Comparison of ENCODE assay signal across 7 cellular contexts in genomic region chr5:77630246-77631165, GRCh38. TPM values are rescaled to one million over a fixed set of nuclear protein-coding genes. Genes with fewer than 3 reads are reported as not detected.
DNase-seq lines count a peak whose midpoint lies in the region; ATAC-seq and TF ChIP-seq lines count a peak whose summit lies in the region.

No MANE protein-coding gene starts in this region.

- no TSS peak for BruUV-seq in PC-9 (replicated peaks; lab: Mats Ljungman, UMichigan)

- POLR2A ChIA-PET in PC-9 (lab: Charles Lee; ENCODE audit: unreplicated experiment) = no interaction called here

- H3K27me3 ChIP-seq in PC-9 (ENCODE audit: insufficient read depth, low read depth) (peaks cover 40% of the 10 kb centered on the region), brain microvascular endothelial cell (replicated peaks) (peaks cover 84% of the 10 kb centered on the region), right lobe of liver (peaks cover 9 to 71% of the 10 kb centered on the region in 2 donors)

- H3K9me2 ChIP-seq in PC-9 (ENCODE audit: insufficient read depth) = no peaks in the 10 kb centered on the region

- H3K4me1 Mint-ChIP-seq in stimulated activated naive CD8-positive, alpha-beta T cell treated with anti-CD3 and anti-CD28 coated beads, Interleukin-15, Interleukin-2, amounts not matched to agents 100 ng/mL and 50 ng/mL, for 24 hours (ENCODE audit: low read depth) = peaks cover 26% of the 10 kb centered on the region

- H3K27ac ChIP-seq in PC-9 = no peak overlapping the region
- H3K27ac ChIP-seq in brain microvascular endothelial cell = no peak overlapping the region
- no peak overlapping the region for H3K27ac ChIP-seq in right lobe of liver

- H3F3A ChIP-seq in PC-9 (ENCODE audit: insufficient read depth, low read depth) = no peaks in the 10 kb centered on the region

- H3K9me3 Mint-ChIP-seq in stimulated activated naive CD8-positive, alpha-beta T cell treated with anti-CD3 and anti-CD28 coated beads, Interleukin-15, Interleukin-2, amounts not matched to agents 100 ng/mL and 50 ng/mL, for 24 hours = peaks cover 13% of the 10 kb centered on the region

- H3K36me3 Mint-ChIP-seq in stimulated activated naive CD8-positive, alpha-beta T cell treated with anti-CD3 and anti-CD28 coated beads, Interleukin-15, Interleukin-2, amounts not matched to agents 100 ng/mL and 50 ng/mL, for 24 hours (ENCODE audit: low read depth) = peaks cover 8% of the 10 kb centered on the region

- no peaks in the 10 kb centered on the region for H3K79me2 ChIP-seq in PC-9 (ENCODE audit: low read depth)

- CTCF ChIA-PET in PC-9 (lab: Charles Lee) = interaction anchor here (0.7 kb wide), 1 partner anchor 531 kb away, joined by 4 read pairs; no protein-coding TSS in a partner anchor

- H3K4me1 ChIP-seq in PC-9 (replicated peaks; ENCODE audit: insufficient read depth) (no peaks in the 10 kb centered on the region), right lobe of liver (peaks cover 0 to 13% (median 4%) of the 10 kb centered on the region in 4 donors)

- no peak for TF ChIP-seq POLR2A in right lobe of liver (IDR thresholded peaks at IDR 0.05)

- peak; percentile 82 for ATAC-seq in GM21390 (IDR thresholded peaks at IDR 0.05; ENCODE audit: unreplicated experiment)
- peak; percentile 80 to 86 (median 82) for ATAC-seq in right lobe of liver

- peak overlapping the region; percentile 71 for H3K4me3 Mint-ChIP-seq in stimulated activated naive CD8-positive, alpha-beta T cell treated with anti-CD3 and anti-CD28 coated beads, Interleukin-15, Interleukin-2, amounts not matched to agents 100 ng/mL and 50 ng/mL, for 24 hours

- no peaks in the 10 kb centered on the region for H4K20me1 ChIP-seq in PC-9 (ENCODE audit: insufficient read depth)

- TF ChIP-seq CTCF in GM10266 (IDR thresholded peaks at IDR 0.05; ENCODE audit: control insufficient read depth, insufficient read depth, low read depth, missing control alignments) = peak; percentile 58
- TF ChIP-seq CTCF in PC-9 (conservative IDR thresholded peaks at IDR 0.05) = no peak
- peak; percentile 32 for TF ChIP-seq CTCF in brain microvascular endothelial cell (IDR thresholded peaks at IDR 0.05; ENCODE audit: low read depth, low read length, missing control alignments)
- no peak for TF ChIP-seq CTCF in right lobe of liver (IDR thresholded peaks at IDR 0.05)

- peak overlapping the region; percentile 79 for H3K4me2 ChIP-seq in PC-9

- in situ Hi-C loops in brain microvascular endothelial cell (cut with HindIII; ENCODE audit: low pct_ligation_motif_present, low sequenced_read_pairs) = no loop called here

- H2AFZ ChIP-seq in PC-9 = peak overlapping the region; percentile 79

- H3K27ac Mint-ChIP-seq in stimulated activated naive CD8-positive, alpha-beta T cell treated with anti-CD3 and anti-CD28 coated beads, Interleukin-15, Interleukin-2, amounts not matched to agents 100 ng/mL and 50 ng/mL, for 24 hours = no peak overlapping the region

- WGBS in right lobe of liver (ENCODE audit: insufficient coverage, low coverage, low lambda C conversion rate, missing lambda C conversion rate) = 0% methylated on average over 1 of the region's 78 CpGs

- peaks cover 78% of the 10 kb centered on the region for H3K27me3 Mint-ChIP-seq in stimulated activated naive CD8-positive, alpha-beta T cell treated with anti-CD3 and anti-CD28 coated beads, Interleukin-15, Interleukin-2, amounts not matched to agents 100 ng/mL and 50 ng/mL, for 24 hours

- H3K4me3 ChIP-seq in PC-9 (peak overlapping the region; percentile 54), brain microvascular endothelial cell (ENCODE audit: low read depth, low read length) (peak overlapping the region; percentile 17), right lobe of liver (peak overlapping the region; percentile 6 to 39 (median 27))

- intact Hi-C loops in PC-9 (cut with micrococcal nuclease; ENCODE audit: unreplicated experiment) (no loop called here), right lobe of liver (cut with DNase I) (no loop called here)

- DNase-seq in GM10266 (ENCODE audit: extremely low spot score) (peak; percentile 91), HS-27A (ENCODE audit: low read depth) (peak; percentile 9), PC-9 (peak; percentile 38 to 76), brain microvascular endothelial cell (no peak), right lobe of liver (peak in 2 of 3 donors; percentile 50 to 58)

- H3K9me3 ChIP-seq in PC-9 (ENCODE audit: insufficient read depth, low read depth) (no peaks in the 10 kb centered on the region), right lobe of liver (no peaks in the 10 kb centered on the region)

- H3K36me3 ChIP-seq in PC-9 (ENCODE audit: low read depth) = no peaks in the 10 kb centered on the region
- no peaks in the 10 kb centered on the region for H3K36me3 ChIP-seq in brain microvascular endothelial cell (replicated peaks)
- H3K36me3 ChIP-seq in right lobe of liver = no peaks in the 10 kb centered on the region

RNA-seq across cellular contexts. Expression of gene OTP, which starts 8.0 kb away (rescaled TPM):
- total RNA-seq in PC-9 (2021) (not detected in 2 replicates), right lobe of liver (not detected)

Comparison
In these comparisons a context has a peak if more than half of its experiments do, and no peak if none do; other contexts are left out.
1. CTCF ChIP-seq: peak in GM10266 (single experiment) and brain microvascular endothelial cell (single experiment); none in PC-9 (single experiment) and right lobe of liver (0 of 4).
2. Peak in every context shown above with its lines, with median percentiles within 50 percentile points of each other: H3K4me3 ChIP-seq.